1 cellular context compared by ENCODE assay signal in the genomic region with DNA sequence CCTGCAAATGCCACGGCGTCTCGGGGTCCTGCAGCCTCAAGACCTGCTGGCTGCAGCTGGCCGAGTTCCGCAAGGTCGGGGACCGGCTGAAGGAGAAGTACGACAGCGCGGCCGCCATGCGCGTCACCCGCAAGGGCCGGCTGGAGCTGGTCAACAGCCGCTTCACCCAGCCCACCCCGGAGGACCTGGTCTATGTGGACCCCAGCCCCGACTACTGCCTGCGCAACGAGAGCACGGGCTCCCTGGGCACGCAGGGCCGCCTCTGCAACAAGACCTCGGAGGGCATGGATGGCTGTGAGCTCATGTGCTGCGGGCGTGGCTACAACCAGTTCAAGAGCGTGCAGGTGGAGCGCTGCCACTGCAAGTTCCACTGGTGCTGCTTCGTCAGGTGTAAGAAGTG.
TF ChIP-seq lines count a peak whose summit lies in the region.

No MANE protein-coding gene starts in this region.

TF ChIP-seq in HepG2, 621 proteins besides CTCF, POLR2A, EP300 and RAD21:
- TF ChIP-seq ZNF253 (CRISPR knock-in tag; IDR thresholded peaks at IDR 0.05; ENCODE audit: borderline replicate concordance): no peak
- TF ChIP-seq, protein P1, sequence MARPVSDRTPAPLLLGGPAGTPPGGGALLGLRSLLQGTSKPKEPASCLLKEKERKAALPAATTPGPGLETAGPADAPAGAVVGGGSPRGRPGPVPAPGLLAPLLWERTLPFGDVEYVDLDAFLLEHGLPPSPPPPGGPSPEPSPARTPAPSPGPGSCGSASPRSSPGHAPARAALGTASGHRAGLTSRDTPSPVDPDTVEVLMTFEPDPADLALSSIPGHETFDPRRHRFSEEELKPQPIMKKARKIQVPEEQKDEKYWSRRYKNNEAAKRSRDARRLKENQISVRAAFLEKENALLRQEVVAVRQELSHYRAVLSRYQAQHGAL (CRISPR knock-in tag; IDR thresholded peaks at IDR 0.05; ENCODE audit: not compliant biosample characterization): no peak
- TF ChIP-seq, protein P2, sequence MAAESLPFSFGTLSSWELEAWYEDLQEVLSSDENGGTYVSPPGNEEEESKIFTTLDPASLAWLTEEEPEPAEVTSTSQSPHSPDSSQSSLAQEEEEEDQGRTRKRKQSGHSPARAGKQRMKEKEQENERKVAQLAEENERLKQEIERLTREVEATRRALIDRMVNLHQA (CRISPR knock-in tag; IDR thresholded peaks at IDR 0.05): no peak
- TF ChIP-seq ZNF484 (CRISPR knock-in tag; IDR thresholded peaks at IDR 0.05; ENCODE audit: borderline replicate concordance, low read depth): no peak
- TF ChIP-seq ZNF547 (CRISPR knock-in tag; IDR thresholded peaks at IDR 0.05): no peak
- no peak for TF ChIP-seq ZKSCAN1 (IDR thresholded peaks at IDR 0.05; ENCODE audit: low read length)
- TF ChIP-seq SP140L (CRISPR knock-in tag; IDR thresholded peaks at IDR 0.05; ENCODE audit: borderline replicate concordance): no peak
- TF ChIP-seq TAF15 (IDR thresholded peaks at IDR 0.05; ENCODE audit: low read depth, low read length, poor library complexity, severe bottlenecking): no peak
- TF ChIP-seq ZNF138 (CRISPR knock-in tag; IDR thresholded peaks at IDR 0.05; ENCODE audit: low read depth): no peak
- TF ChIP-seq, protein P3, sequence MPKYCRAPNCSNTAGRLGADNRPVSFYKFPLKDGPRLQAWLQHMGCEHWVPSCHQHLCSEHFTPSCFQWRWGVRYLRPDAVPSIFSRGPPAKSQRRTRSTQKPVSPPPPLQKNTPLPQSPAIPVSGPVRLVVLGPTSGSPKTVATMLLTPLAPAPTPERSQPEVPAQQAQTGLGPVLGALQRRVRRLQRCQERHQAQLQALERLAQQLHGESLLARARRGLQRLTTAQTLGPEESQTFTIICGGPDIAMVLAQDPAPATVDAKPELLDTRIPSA (CRISPR knock-in tag; IDR thresholded peaks at IDR 0.05; ENCODE audit: borderline replicate concordance): no peak
- TF ChIP-seq ZNF644 (CRISPR knock-in tag; IDR thresholded peaks at IDR 0.05; ENCODE audit: low read depth): no peak
- no peak for TF ChIP-seq CREB1 (IDR thresholded peaks at IDR 0.05)
- no peak for TF ChIP-seq CREB1 (CRISPR knock-in tag; IDR thresholded peaks at IDR 0.05)
- TF ChIP-seq MBNL3 (CRISPR knock-in tag; conservative IDR thresholded peaks at IDR 0.05): no peak
- TF ChIP-seq ARHGAP35 (CRISPR knock-in tag; IDR thresholded peaks at IDR 0.05; ENCODE audit: borderline replicate concordance): no peak
- TF ChIP-seq, protein P4, sequence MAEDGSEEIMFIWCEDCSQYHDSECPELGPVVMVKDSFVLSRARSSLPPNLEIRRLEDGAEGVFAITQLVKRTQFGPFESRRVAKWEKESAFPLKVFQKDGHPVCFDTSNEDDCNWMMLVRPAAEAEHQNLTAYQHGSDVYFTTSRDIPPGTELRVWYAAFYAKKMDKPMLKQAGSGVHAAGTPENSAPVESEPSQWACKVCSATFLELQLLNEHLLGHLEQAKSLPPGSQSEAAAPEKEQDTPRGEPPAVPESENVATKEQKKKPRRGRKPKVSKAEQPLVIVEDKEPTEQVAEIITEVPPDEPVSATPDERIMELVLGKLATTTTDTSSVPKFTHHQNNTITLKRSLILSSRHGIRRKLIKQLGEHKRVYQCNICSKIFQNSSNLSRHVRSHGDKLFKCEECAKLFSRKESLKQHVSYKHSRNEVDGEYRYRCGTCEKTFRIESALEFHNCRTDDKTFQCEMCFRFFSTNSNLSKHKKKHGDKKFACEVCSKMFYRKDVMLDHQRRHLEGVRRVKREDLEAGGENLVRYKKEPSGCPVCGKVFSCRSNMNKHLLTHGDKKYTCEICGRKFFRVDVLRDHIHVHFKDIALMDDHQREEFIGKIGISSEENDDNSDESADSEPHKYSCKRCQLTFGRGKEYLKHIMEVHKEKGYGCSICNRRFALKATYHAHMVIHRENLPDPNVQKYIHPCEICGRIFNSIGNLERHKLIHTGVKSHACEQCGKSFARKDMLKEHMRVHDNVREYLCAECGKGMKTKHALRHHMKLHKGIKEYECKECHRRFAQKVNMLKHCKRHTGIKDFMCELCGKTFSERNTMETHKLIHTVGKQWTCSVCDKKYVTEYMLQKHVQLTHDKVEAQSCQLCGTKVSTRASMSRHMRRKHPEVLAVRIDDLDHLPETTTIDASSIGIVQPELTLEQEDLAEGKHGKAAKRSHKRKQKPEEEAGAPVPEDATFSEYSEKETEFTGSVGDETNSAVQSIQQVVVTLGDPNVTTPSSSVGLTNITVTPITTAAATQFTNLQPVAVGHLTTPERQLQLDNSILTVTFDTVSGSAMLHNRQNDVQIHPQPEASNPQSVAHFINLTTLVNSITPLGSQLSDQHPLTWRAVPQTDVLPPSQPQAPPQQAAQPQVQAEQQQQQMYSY (CRISPR knock-in tag; IDR thresholded peaks at IDR 0.05): no peak
TF ChIP-seq in HepG2: peak in this region for 0.
